8 cellular contexts compared by ENCODE assay signal in genomic region chr7:7920481-7920880, GRCh38. TPM values are rescaled to one million over a fixed set of nuclear protein-coding genes. Genes with fewer than 3 reads are reported as not detected.
A peak's percentile ranks its signal among the peaks of the same experiment; 100 is the strongest.
DNase-seq lines count a peak whose midpoint lies in the region; ATAC-seq and TF ChIP-seq lines count a peak whose summit lies in the region.

No MANE protein-coding gene starts in this region.

- H3K4ac ChIP-seq in H9 (ENCODE audit: low read depth, low read length) = no peak overlapping the region

- TF ChIP-seq CTCF in GM13976 (IDR thresholded peaks at IDR 0.05; ENCODE audit: borderline replicate concordance, control extremely low read depth, extremely low read depth, insufficient read depth, missing control alignments) (no peak), suprapubic skin (IDR thresholded peaks at IDR 0.05) (no peak), H9 (conservative IDR thresholded peaks at IDR 0.05) (no peak)

- no peaks in the 10 kb centered on the region for H3K36me3 ChIP-seq in effector memory CD4-positive, alpha-beta T cell (ENCODE audit: control insufficient read depth, insufficient read depth, low read length)
- H3K36me3 ChIP-seq in suprapubic skin = no peaks in the 10 kb centered on the region

- no peak overlapping the region for H4K8ac ChIP-seq in H9 (replicated peaks; ENCODE audit: insufficient read length, low read depth, low read length)

- H3K27me3 Mint-ChIP-seq in H9 (ENCODE audit: low read depth) = no peaks in the 10 kb centered on the region

- in situ Hi-C loops in GM13976 (cut with MboI; ENCODE audit: low sequenced_read_pairs, unreplicated experiment) = no loop called here

- no peak overlapping the region for H2BK5ac ChIP-seq in H9 (ENCODE audit: insufficient read length, low read length)

- no peaks in the 10 kb centered on the region for H3K9me3 Mint-ChIP-seq in H9

- TF ChIP-seq POLR2A in suprapubic skin (IDR thresholded peaks at IDR 0.05) = no peak

- H2BK12ac ChIP-seq in H9 (ENCODE audit: insufficient read length, low read depth, low read length) = no peak overlapping the region

- no peak overlapping the region for H4K5ac ChIP-seq in H9 (ENCODE audit: insufficient read length, low read depth, low read length)

- H3K4me1 ChIP-seq in effector memory CD4-positive, alpha-beta T cell (ENCODE audit: control insufficient read depth, insufficient read depth, low read length, poor library complexity, severe bottlenecking) = no peaks in the 10 kb centered on the region
- H3K4me1 ChIP-seq in suprapubic skin (no peaks in the 10 kb centered on the region), H9 (ENCODE audit: insufficient read depth, low read length) (peaks cover 7% of the 10 kb centered on the region)

- H3K4me1 Mint-ChIP-seq in H9 = peaks cover 55 to 68% of the 10 kb centered on the region in 2 experiments

- no peak overlapping the region for H3K9ac ChIP-seq in H9 (ENCODE audit: extremely low read depth, insufficient read length, low read length)

- no peak overlapping the region for H3K14ac ChIP-seq in H9 (ENCODE audit: insufficient read depth, low read length)

- ATAC-seq in GM19468 (IDR thresholded peaks at IDR 0.05; ENCODE audit: extremely low read depth, unreplicated experiment) (peak; percentile 87), HG03439 (IDR thresholded peaks at IDR 0.05; ENCODE audit: unreplicated experiment) (peak; percentile 93)

- H3K79me1 ChIP-seq in H9 (ENCODE audit: insufficient read depth, low read depth, low read length, poor library complexity, severe bottlenecking) = no peaks in the 10 kb centered on the region

- H3K18ac ChIP-seq in H9 (ENCODE audit: insufficient read length, low read depth, low read length) = no peak overlapping the region

- no peak overlapping the region for H4K91ac ChIP-seq in H9 (ENCODE audit: insufficient read length, low read depth, low read length)

- no peaks in the 10 kb centered on the region for H3K23me2 ChIP-seq in H9 (ENCODE audit: insufficient read length, low read depth, low read length, poor library complexity, severe bottlenecking)

- H3K23ac ChIP-seq in H9 (ENCODE audit: insufficient read length, low read depth, low read length) = no peak overlapping the region

- DNase-seq in GM13976 (ENCODE audit: low spot score) (peak; percentile 44), suprapubic skin (ENCODE audit: low spot score in 2 of 2) (no peak), NCI-H345 (lab: John Stamatoyannopoulos, UW) (no peak), H9 (no peak), SK-N-DZ (ENCODE audit: low spot score) (no peak)
- no peak for DNase-seq in effector memory CD4-positive, alpha-beta T cell

- H3K4me3 Mint-ChIP-seq in H9 = no peak overlapping the region

- no peaks in the 10 kb centered on the region for H4K20me1 ChIP-seq in H9 (ENCODE audit: control insufficient read depth, insufficient read depth, insufficient read length)

- H3K9me3 ChIP-seq in effector memory CD4-positive, alpha-beta T cell (ENCODE audit: control insufficient read depth, low read length) = no peaks in the 10 kb centered on the region
- H3K9me3 ChIP-seq in suprapubic skin = no peaks in the 10 kb centered on the region
- H3K9me3 ChIP-seq in H9 (ENCODE audit: control insufficient read depth, low read depth, low read length) = no peaks in the 10 kb centered on the region

- peak overlapping the region; percentile 31 for H3K4me3 ChIP-seq in effector memory CD4-positive, alpha-beta T cell (ENCODE audit: insufficient read depth, low read depth, low read length, poor library complexity, severe bottlenecking)
- no peak overlapping the region for H3K4me3 ChIP-seq in suprapubic skin

- H2BK15ac ChIP-seq in H9 (ENCODE audit: low read depth, low read length) = no peak overlapping the region

- H3K27me3 ChIP-seq in effector memory CD4-positive, alpha-beta T cell (replicated peaks; ENCODE audit: control insufficient read depth, insufficient read depth, low read length, poor library complexity, severe bottlenecking) = no peaks in the 10 kb centered on the region
- H3K27me3 ChIP-seq in suprapubic skin = no peaks in the 10 kb centered on the region
- H3K27me3 ChIP-seq in H9 (ENCODE audit: insufficient read depth, low read length) = no peaks in the 10 kb centered on the region

- no peak overlapping the region for H3K56ac ChIP-seq in H9 (ENCODE audit: insufficient read length, low read depth, low read length)

- H3K79me2 ChIP-seq in H9 (ENCODE audit: insufficient read depth, low read length) = no peaks in the 10 kb centered on the region

- H2BK120ac ChIP-seq in H9 (ENCODE audit: low read depth, low read length, poor library complexity, severe bottlenecking) = no peak overlapping the region

- H2BK20ac ChIP-seq in H9 (ENCODE audit: low read depth, low read length, poor library complexity, severe bottlenecking) = no peak overlapping the region

- H3K27ac Mint-ChIP-seq in H9 = peak overlapping the region in 1 of 3 experiments; percentile 39; a peak in 2 of 7 replicates

- 49% methylated on average over 3 of the region's 3 CpGs for WGBS in suprapubic skin
- no CpG with 5 or more reads among the region's 3 CpGs for WGBS in H9 (ENCODE audit: extremely low coverage, insufficient read length, low lambda C conversion rate)

- no peak overlapping the region for H2AFZ ChIP-seq in H9 (ENCODE audit: low read length)

- H3K36me3 Mint-ChIP-seq in H9 (ENCODE audit: insufficient read depth in 1 of 3, low read depth in 3 of 3) = no peaks in the 10 kb centered on the region

- H3K4me2 ChIP-seq in H9 (ENCODE audit: insufficient read depth, insufficient read length, low read length) = no peak overlapping the region

- H3K27ac ChIP-seq in effector memory CD4-positive, alpha-beta T cell (ENCODE audit: insufficient read depth, low read length, poor library complexity, severe bottlenecking) = no peak overlapping the region
- no peak overlapping the region for H3K27ac ChIP-seq in suprapubic skin
- no peak overlapping the region for H3K27ac ChIP-seq in H9 (ENCODE audit: insufficient read length, low read depth, low read length)

- H3T11ph ChIP-seq in H9 (ENCODE audit: low read length) = no peak overlapping the region

- no peak for TF ChIP-seq EP300 in suprapubic skin (IDR thresholded peaks at IDR 0.05)

- no peak overlapping the region for H2AK5ac ChIP-seq in H9 (ENCODE audit: insufficient read length, low read length)

RNA-seq across cellular contexts. Expression of gene GLCCI1, which starts 48.1 kb away (rescaled TPM):
- total RNA-seq in suprapubic skin = 10 to 100 TPM; 17.1 to 37.7 (median 23.6) TPM
- 19.1 and 19.5 TPM in 2 replicates for total RNA-seq in H9 (2021)
- polyA plus RNA-seq in SK-N-DZ (2014; cell fraction: cytosol; rRNA removed) = 40.2 and 50.3 TPM in 2 replicates
- 70.6 and 72.1 TPM in 2 replicates for polyA plus RNA-seq in SK-N-DZ (2014; cell fraction: nucleus; rRNA removed)
